8 cellular contexts compared by ENCODE assay signal in the genomic region with DNA sequence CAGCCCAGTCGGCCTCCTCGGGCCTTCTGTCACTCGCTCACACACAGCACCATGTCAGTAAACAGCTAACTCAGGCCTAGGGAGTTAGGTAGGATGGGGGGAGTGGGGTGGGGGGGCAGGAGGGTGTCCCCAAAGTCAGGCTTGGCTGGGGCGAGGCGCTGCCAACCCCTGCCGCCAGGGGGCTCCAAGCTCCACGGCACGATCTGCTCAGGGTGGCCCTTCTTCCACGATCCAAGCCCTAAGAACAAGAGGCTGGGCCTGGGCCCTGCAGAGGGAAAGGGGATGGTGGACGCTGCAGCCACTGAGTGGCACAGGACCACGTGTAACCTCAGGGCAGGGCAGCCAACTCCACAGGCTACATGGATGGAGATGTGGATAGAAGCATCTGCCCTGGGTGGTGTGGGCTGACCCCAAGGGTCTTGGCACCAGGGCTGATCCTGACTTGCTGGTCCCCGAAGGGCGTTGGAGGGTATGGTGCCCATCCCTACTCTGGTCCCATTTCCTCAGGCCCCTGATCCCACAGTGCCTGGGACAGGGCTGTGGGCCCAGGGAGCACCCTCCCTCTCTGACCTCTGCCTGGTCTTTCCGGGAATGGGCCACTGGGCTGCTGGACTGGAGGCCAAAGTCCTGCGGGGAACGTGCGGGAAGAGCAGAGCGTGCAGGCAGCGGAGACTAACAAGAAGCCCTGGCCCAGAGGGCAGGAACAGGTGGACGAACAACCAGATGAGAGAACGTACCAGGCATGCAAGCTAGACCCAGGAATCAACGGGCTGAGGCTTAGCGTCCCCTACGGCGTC. TPM values are rescaled to one million over a fixed set of nuclear protein-coding genes. Genes with fewer than 3 reads are reported as not detected.
DNase-seq lines count a peak whose midpoint lies in the region; ATAC-seq, FAIRE-seq and TF ChIP-seq lines count a peak whose summit lies in the region.

No MANE protein-coding gene starts in this region.

- peak; percentile 13 for FAIRE-seq in keratinocyte (lab: Jason Lieb, UNC)

- DNase-seq in ELR (ENCODE audit: low read depth) (peak; percentile 70), Kasumi-1 (lab: John Stamatoyannopoulos, UW) (peak; percentile 61 to 71), brain microvascular endothelial cell (peak; percentile 30), keratinocyte (ENCODE audit: low read depth, low spot score) (no peak)
- DNase-seq in stimulated activated CD4-positive, alpha-beta T cell treated with anti-CD3 and anti-CD28 coated beads, Interleukin-2, amount 100 ng/mL, for 24 hours, result peak; percentile 84 to 85

- TF ChIP-seq CTCF in WI38 (IDR thresholded peaks at IDR 0.05; ENCODE audit: low read depth, low read length) (peak; percentile 88), brain microvascular endothelial cell (IDR thresholded peaks at IDR 0.05; ENCODE audit: low read depth, low read length, missing control alignments) (peak; percentile 94), keratinocyte (optimal IDR thresholded peaks at IDR 0.05 in 1 of 3, IDR thresholded peaks at IDR 0.05 in 1 of 3, conservative IDR thresholded peaks at IDR 0.05 in 1 of 3; ENCODE audit: extremely low read depth in 1 of 3, insufficient read depth in 2 of 3, low read length in 3 of 3) (peak; percentile 75 to 99 (median 97))

- H3K79me2 ChIP-seq in keratinocyte (ENCODE audit: control insufficient read depth, insufficient read depth, low read length), result no peaks in the 10 kb centered on the region

- no peaks in the 10 kb centered on the region for H3K9me1 ChIP-seq in keratinocyte (ENCODE audit: control insufficient read depth, extremely low read depth, insufficient read depth, low read length)

- no peak overlapping the region for H3K9ac ChIP-seq in keratinocyte (ENCODE audit: control insufficient read depth, extremely low read depth, insufficient read depth, low read length)

- no peak overlapping the region for H2AFZ ChIP-seq in keratinocyte (ENCODE audit: control insufficient read depth, low read length)

- dilution Hi-C loops in keratinocyte (cut with MboI; ENCODE audit: extremely low pct_ligation_motif_present, low sequenced_read_pairs), result no loop called here

- H3K27ac ChIP-seq in brain microvascular endothelial cell (no peak overlapping the region), keratinocyte (ENCODE audit: control insufficient read depth, insufficient read depth, low read length) (no peak overlapping the region)

- H3K36me3 ChIP-seq in brain microvascular endothelial cell (replicated peaks) (peaks cover 23% of the 10 kb centered on the region), keratinocyte (ENCODE audit: control insufficient read depth in 2 of 2, extremely low read depth in 1 of 2, insufficient read depth in 2 of 2, low read length in 2 of 2) (peaks cover 12 to 25% of the 10 kb centered on the region in 2 experiments)

- H3K9me3 ChIP-seq in keratinocyte (ENCODE audit: control insufficient read depth, low read depth, low read length), result no peaks in the 10 kb centered on the region

- H3K4me3 ChIP-seq in WI38 (ENCODE audit: low read depth, low read length) (no peak overlapping the region), brain microvascular endothelial cell (ENCODE audit: low read depth, low read length) (no peak overlapping the region), keratinocyte (ENCODE audit: control insufficient read depth in 2 of 3, extremely low read depth in 1 of 3, insufficient read depth in 2 of 3, low read depth in 1 of 3, low read length in 3 of 3) (no peak overlapping the region)

- ATAC-seq in GM18873 (IDR thresholded peaks at IDR 0.05; ENCODE audit: low FRiP score, unreplicated experiment), result no peak
- ATAC-seq in HG03521 (IDR thresholded peaks at IDR 0.05; ENCODE audit: unreplicated experiment), result no peak

- in situ Hi-C loops in brain microvascular endothelial cell (cut with HindIII; ENCODE audit: low pct_ligation_motif_present, low sequenced_read_pairs), result no loop called here

- no peaks in the 10 kb centered on the region for H3K27me3 ChIP-seq in brain microvascular endothelial cell (replicated peaks)
- no peaks in the 10 kb centered on the region for H3K27me3 ChIP-seq in keratinocyte (ENCODE audit: control insufficient read depth, extremely low read depth, insufficient read depth, low read length)

- peaks cover 13% of the 10 kb centered on the region for H3K4me1 ChIP-seq in keratinocyte (ENCODE audit: control insufficient read depth, extremely low read depth, insufficient read depth, low read length)

- H4K20me1 ChIP-seq in keratinocyte (ENCODE audit: control insufficient read depth, extremely low read depth, insufficient read depth, low read length), result peaks cover 5% of the 10 kb centered on the region

- H3K4me2 ChIP-seq in keratinocyte (ENCODE audit: control insufficient read depth, extremely low read depth, insufficient read depth, low read depth, low read length), result no peak overlapping the region

RNA-seq across cellular contexts. Expression of a gene that starts 29.1 kb away (rescaled TPM):
- polyA plus RNA-seq in keratinocyte, result 12.9 to 18.6 TPM (median 16.0 TPM) in 3 replicates
- polyA plus RNA-seq in keratinocyte (2011; ENCODE audit: low read depth), result 2.3 TPM
- 7.3 and 14.2 TPM in 2 replicates for polyA plus RNA-seq in keratinocyte (2011; cell fraction: cytosol; rRNA removed)
- 16.4 and 18.1 TPM in 2 replicates for polyA plus RNA-seq in keratinocyte (2011; cell fraction: nucleus; rRNA removed)
- polyA plus RNA-seq in keratinocyte (2012; ENCODE audit: low replicate concordance), result 10.1 and 20.8 TPM in 2 replicates
- 8.9 to 29.3 TPM (median 11.3 TPM) in 3 replicates for polyA minus RNA-seq in keratinocyte
- 12.1 TPM for polyA minus RNA-seq in keratinocyte (2011; cell fraction: cytosol; rRNA and poly(A)+ RNA removed)
- polyA minus RNA-seq in keratinocyte (2011; cell fraction: nucleus; rRNA and poly(A)+ RNA removed), result 11.1 and 14.0 TPM in 2 replicates

RNA-seq across cellular contexts. Expression of a gene that starts 29.1 kb away (rescaled TPM):
- polyA plus RNA-seq in keratinocyte, result 130 to 225 TPM (median 139 TPM) in 3 replicates
- 48.0 TPM for polyA plus RNA-seq in keratinocyte (2011; ENCODE audit: low read depth)
- 86.7 and 217 TPM in 2 replicates for polyA plus RNA-seq in keratinocyte (2011; cell fraction: cytosol; rRNA removed)
- 187 and 206 TPM in 2 replicates for polyA plus RNA-seq in keratinocyte (2011; cell fraction: nucleus; rRNA removed)
- polyA plus RNA-seq in keratinocyte (2012; ENCODE audit: low replicate concordance), result 146 and 212 TPM in 2 replicates
- 68.4 to 164 TPM (median 70.9 TPM) in 3 replicates for polyA minus RNA-seq in keratinocyte
- polyA minus RNA-seq in keratinocyte (2011; cell fraction: cytosol; rRNA and poly(A)+ RNA removed), result 238 TPM
- 73.4 and 85.4 TPM in 2 replicates for polyA minus RNA-seq in keratinocyte (2011; cell fraction: nucleus; rRNA and poly(A)+ RNA removed)

RNA-seq across cellular contexts. Expression of a gene that starts 45.9 kb away (rescaled TPM):
- 5.3 to 8.4 TPM (median 5.7 TPM) in 3 replicates for polyA plus RNA-seq in keratinocyte
- polyA plus RNA-seq in keratinocyte (2011; ENCODE audit: low read depth), result 5.3 TPM
- polyA plus RNA-seq in keratinocyte (2011; cell fraction: cytosol; rRNA removed), result 1.7 and 4.0 TPM in 2 replicates
- polyA plus RNA-seq in keratinocyte (2011; cell fraction: nucleus; rRNA removed), result 21.1 and 26.3 TPM in 2 replicates
- 8.2 TPM in 2 replicates for polyA plus RNA-seq in keratinocyte (2012; ENCODE audit: low replicate concordance)
- 4.3 to 14.6 TPM (median 5.1 TPM) in 3 replicates for polyA minus RNA-seq in keratinocyte
- 14.2 TPM for polyA minus RNA-seq in keratinocyte (2011; cell fraction: cytosol; rRNA and poly(A)+ RNA removed)
- 11.0 and 16.2 TPM in 2 replicates for polyA minus RNA-seq in keratinocyte (2011; cell fraction: nucleus; rRNA and poly(A)+ RNA removed)

RNA-seq across cellular contexts. Expression of a gene that starts 50.2 kb away (rescaled TPM):
- polyA plus RNA-seq in keratinocyte, result 20.1 to 30.7 TPM (median 28.1 TPM) in 3 replicates
- polyA plus RNA-seq in keratinocyte (2011; ENCODE audit: low read depth), result 8.9 TPM
- polyA plus RNA-seq in keratinocyte (2011; cell fraction: cytosol; rRNA removed), result 23.4 and 27.4 TPM in 2 replicates
- polyA plus RNA-seq in keratinocyte (2011; cell fraction: nucleus; rRNA removed), result 25.0 and 31.0 TPM in 2 replicates
- polyA plus RNA-seq in keratinocyte (2012; ENCODE audit: low replicate concordance), result 13.8 and 20.3 TPM in 2 replicates
- 53.7 to 73.9 TPM (median 69.5 TPM) in 3 replicates for polyA minus RNA-seq in keratinocyte
- polyA minus RNA-seq in keratinocyte (2011; cell fraction: cytosol; rRNA and poly(A)+ RNA removed), result 33.0 TPM
- polyA minus RNA-seq in keratinocyte (2011; cell fraction: nucleus; rRNA and poly(A)+ RNA removed), result 11.0 and 15.4 TPM in 2 replicates
